ENCODE assay signal across 8 cellular contexts in the genomic region with DNA sequence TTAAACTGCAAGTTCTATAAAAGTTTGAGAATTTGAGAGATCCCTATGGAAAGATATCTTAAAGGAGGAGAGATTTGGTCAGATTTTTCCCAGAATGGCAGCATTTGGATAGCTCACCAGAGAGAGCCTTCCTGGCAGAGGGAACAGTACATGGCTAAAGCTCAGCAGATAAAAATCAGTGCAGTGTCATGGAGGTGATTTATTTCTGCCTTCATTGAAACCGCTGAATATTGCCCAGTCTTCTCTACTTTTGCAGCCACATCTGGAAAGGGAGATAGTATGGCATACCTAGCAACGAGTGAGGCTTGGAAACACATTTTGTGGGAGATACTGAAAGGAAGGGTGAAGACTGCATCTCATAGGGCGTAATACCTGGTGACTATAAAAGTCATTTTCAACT.
"Had no signal": no experiment of that assay in that cellular context is flagged by ENCODE, and none has a peak within 500 bp of the region (broad histone marks: within the 10 kb centered on the region; RNA-seq: fewer than 3 reads in every experiment).

No MANE protein-coding gene starts in this region.

- DNase-seq: GDM1, GF-D8 had no signal

- ATAC-seq: GM12878 had no signal

- FAIRE-seq: G401.6, GM12878, GM12891, GM12892, GM18507, GM19239 had no signal

- H3K4me3 ChIP-seq: GM12878 had no signal
